In genomic region chr19:47600246-47601179, GRCh38 we compare ENCODE assay signal across 8 cellular contexts. TPM values are rescaled to one million over a fixed set of nuclear protein-coding genes. Genes with fewer than 3 reads are reported as not detected.
DNase-seq lines count a peak whose midpoint lies in the region; FAIRE-seq and TF ChIP-seq lines count a peak whose summit lies in the region.

No MANE protein-coding gene starts in this region.

- DNase-seq in HCEC 1CT (peak; percentile 99), MM.1S (peak; percentile 99), SHP77 treated with DMSO at 0.1 percent for 48 hours (lab: John Stamatoyannopoulos, UW) (peak; percentile 98), activated gamma-delta T cell treated with Interleukin-2 at 50 U/mL for 16 hours (peak; percentile 100), foreskin fibroblast (peak; percentile 99 to 100), neural crest cell (ENCODE audit: low read depth, low spot score) (peak; percentile 97), stomach (peak; percentile 100)

- TF ChIP-seq CTCF in MM.1S (IDR thresholded peaks at IDR 0.05; ENCODE audit: low read length) (no peak), foreskin fibroblast (IDR thresholded peaks at IDR 0.05; ENCODE audit: low read depth, low read length) (no peak), neural crest cell (conservative IDR thresholded peaks at IDR 0.05) (no peak), stomach (IDR thresholded peaks at IDR 0.05) (peak in 1 of 7 experiments; percentile 8)

- WGBS in stomach, 5 donors: 3 to 6% (median 3%) methylated on average over 58 to 77 of the region's 77 CpGs

- H3K36me3 Mint-ChIP-seq in neural crest cell (ENCODE audit: low read depth): no peaks in the 10 kb centered on the region

- no peaks in the 10 kb centered on the region for H3K79me2 ChIP-seq in MM.1S (ENCODE audit: low read length)

- FAIRE-seq in G401.6 (lab: Jason Lieb, UNC): peak; percentile 96

- H3F3A ChIP-seq in MM.1S (ENCODE audit: insufficient read depth, low read length): 0 out of 2 replicates have a peak, but pooled peaks cover 3% of the 10 kb centered on the region

- H4K20me1 ChIP-seq in MM.1S (ENCODE audit: insufficient read depth, low read length): no peaks in the 10 kb centered on the region

- peaks cover 15% of the 10 kb centered on the region for H3K4me1 Mint-ChIP-seq in neural crest cell

- peak overlapping the region; percentile 86 for H3K4me3 Mint-ChIP-seq in neural crest cell

- H3K27ac ChIP-seq in MM.1S (ENCODE audit: low read length) (peak overlapping the region; percentile 15; the same call in 1 of the 2 replicates), stomach (peak overlapping the region; percentile 85 to 93 (median 88))

- no peaks in the 10 kb centered on the region for H3K9me3 Mint-ChIP-seq in neural crest cell

- H3K27ac Mint-ChIP-seq in neural crest cell (ENCODE audit: unreplicated experiment): no peak overlapping the region

- H3K9me2 ChIP-seq in MM.1S (replicated peaks; ENCODE audit: insufficient read depth, low read length): no peaks in the 10 kb centered on the region

- H2AFZ ChIP-seq in MM.1S (ENCODE audit: low read length): peak overlapping the region; percentile 90

- H3K36me3 ChIP-seq in MM.1S (replicated peaks; ENCODE audit: insufficient read depth, low read length) (no peaks in the 10 kb centered on the region), stomach (no peaks in the 10 kb centered on the region)

- H3K27me3 ChIP-seq in MM.1S (replicated peaks; ENCODE audit: insufficient read depth, low read length): peaks cover 30% of the 10 kb centered on the region
- H3K27me3 ChIP-seq in stomach: no peaks in the 10 kb centered on the region

- peak in 1 of 4 donors; percentile 68 for TF ChIP-seq POLR2A in stomach (IDR thresholded peaks at IDR 0.05)

- peak overlapping the region; percentile 74 for H3K4me3 ChIP-seq in MM.1S (ENCODE audit: low read length)
- peak overlapping the region; percentile 61 to 63 for H3K4me3 ChIP-seq in foreskin fibroblast (ENCODE audit: low read depth in 1 of 2, low read length in 2 of 2)
- peak overlapping the region; percentile 46 to 62 (median 57) for H3K4me3 ChIP-seq in stomach

- peak overlapping the region; percentile 64; the same call in 1 of the 2 replicates for H3K9ac ChIP-seq in MM.1S (ENCODE audit: low read length)

- H3K4me1 ChIP-seq in MM.1S (ENCODE audit: low read length) (0 out of 2 replicates have a peak, but pooled peaks cover 3% of the 10 kb centered on the region), stomach (peaks cover 20 to 29% (median 27%) of the 10 kb centered on the region in 4 donors)

- TF ChIP-seq EP300 in stomach (IDR thresholded peaks at IDR 0.05): no peak

- intact Hi-C loops in stomach (cut with DNase I; ENCODE audit: low total_unique reads): no loop called here

- H3K4me2 ChIP-seq in MM.1S (ENCODE audit: low read depth, low read length): peak overlapping the region; percentile 98

- H3K9me3 ChIP-seq in MM.1S (replicated peaks; ENCODE audit: insufficient read depth, low read length): no peaks in the 10 kb centered on the region
- H3K9me3 ChIP-seq in stomach: no peaks in the 10 kb centered on the region

- H3K27me3 Mint-ChIP-seq in neural crest cell (ENCODE audit: low read depth): peaks cover 47% of the 10 kb centered on the region

RNA-seq across cellular contexts. Expression of gene BICRA, which starts 8.4 kb away (rescaled TPM):
- total RNA-seq in neural crest cell (28.5 and 28.9 TPM in 2 replicates), stomach (10 to 100 TPM in 4 of 5 donors, 1 to 10 TPM in 1; 8.3 to 13.4 (median 11.9) TPM)
- 1 to 10 TPM; 2.7 to 4.2 (median 2.9) TPM for polyA plus RNA-seq in stomach

RNA-seq across cellular contexts. Expression of gene ZNF541, which starts 27.6 kb away (rescaled TPM):
- total RNA-seq in neural crest cell (not detected in 2 replicates), stomach (under 1 TPM in 1 of 5 donors, not detected in 4; 0.18 TPM)
- polyA plus RNA-seq in stomach: under 1 TPM in 2 of 3 donors, not detected in 1; 0.08 to 0.19 TPM

Comparison
In these comparisons a context has a peak if more than half of its experiments do, and no peak if none do; other contexts are left out.
1. Peak in every context shown above with its lines: DNase-seq, H3K4me3 ChIP-seq and H3K27ac ChIP-seq.